Comparison of ENCODE assay signal across 9 cellular contexts in the genomic region with DNA sequence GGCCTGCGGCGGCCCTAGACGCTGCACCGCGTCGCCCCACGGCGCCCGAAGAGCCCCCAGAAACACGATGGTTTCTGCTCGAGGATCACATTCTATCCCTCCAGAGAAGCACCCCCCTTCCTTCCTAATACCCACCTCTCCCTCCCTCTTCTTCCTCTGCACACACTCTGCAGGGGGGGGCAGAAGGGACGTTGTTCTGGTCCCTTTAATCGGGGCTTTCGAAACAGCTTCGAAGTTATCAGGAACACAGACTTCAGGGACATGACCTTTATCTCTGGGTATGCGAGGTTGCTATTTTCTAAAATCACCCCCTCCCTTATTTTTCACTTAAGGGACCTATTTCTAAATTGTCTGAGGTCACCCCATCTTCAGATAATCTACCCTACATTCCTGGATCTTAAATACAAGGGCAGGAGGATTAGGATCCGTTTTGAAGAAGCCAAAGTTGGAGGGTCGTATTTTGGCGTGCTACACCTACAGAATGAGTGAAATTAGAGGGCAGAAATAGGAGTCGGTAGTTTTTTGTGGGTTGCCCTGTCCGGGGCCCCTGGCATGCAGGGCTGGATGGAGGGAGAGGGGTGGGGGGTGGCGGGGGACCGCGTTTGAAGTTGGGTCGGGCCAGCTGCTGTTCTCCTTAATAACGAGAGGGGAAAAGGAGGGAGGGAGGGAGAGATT. TPM values are rescaled to one million over a fixed set of nuclear protein-coding genes. Genes with fewer than 3 reads are reported as not detected.
DNase-seq lines count a peak whose midpoint lies in the region; ATAC-seq, FAIRE-seq and TF ChIP-seq lines count a peak whose summit lies in the region.
"Had no signal": no experiment of that assay in that cellular context is flagged by ENCODE, and none has a peak within 500 bp of the region (broad histone marks: within the 10 kb centered on the region; RNA-seq: fewer than 3 reads in every experiment).

No MANE protein-coding gene starts in this region.

- FAIRE-seq in small intestine (lab: Jason Lieb, UNC) = no peak

- peaks cover 17% of the 10 kb centered on the region for H3K4me1 Mint-ChIP-seq in activated CD8-positive, alpha-beta T cell treated with anti-CD3 and anti-CD28 coated beads for 36 hours (ENCODE audit: low read depth)

- H3K36me3 ChIP-seq in HAP-1 (replicated peaks) (peaks cover 10% of the 10 kb centered on the region), iPS DF 6.9 (ENCODE audit: control insufficient read depth, insufficient read depth, low read length) (peaks cover 8% of the 10 kb centered on the region; the same call in 1 of the 2 replicates), small intestine (ENCODE audit: control insufficient read depth in 2 of 2, insufficient read depth in 2 of 2, low read length in 2 of 2) (peaks cover 3 to 8% of the 10 kb centered on the region in 2 donors)
- H3K36me3 ChIP-seq: SJSA1 had no signal

- in situ Hi-C loops in HAP-1 (cut with MboI; ENCODE audit: low sequenced_read_pairs) = loop anchor here (10.0 kb wide), 1 partner anchor 278 kb away; no protein-coding TSS in a partner anchor
- in situ Hi-C loops in ACHN (cut with HindIII; ENCODE audit: low pct_ligation_motif_present, low pct_unique_long_range_greater_than_20kb, low sequenced_read_pairs) = no loop called here

- CTCF ChIA-PET in activated CD8-positive, alpha-beta T cell treated with anti-CD3 and anti-CD28 coated beads for 36 hours (lab: Charles Lee) = interaction anchor here (0.7 to 1.7 kb wide), 6 partner anchors 8 to 387 kb away, joined by 3 to 9 read pairs (median 4); no protein-coding TSS in a partner anchor

- H3K27me3 ChIP-seq in HAP-1 (ENCODE audit: low read depth) = peaks cover 83% of the 10 kb centered on the region
- no peaks in the 10 kb centered on the region; the same call in 1 of the 2 replicates for H3K27me3 ChIP-seq in iPS DF 6.9 (ENCODE audit: control insufficient read depth, insufficient read depth, low read length)
- H3K27me3 ChIP-seq in small intestine (ENCODE audit: control insufficient read depth in 2 of 2, insufficient read depth in 2 of 2, low read length in 2 of 2) = no peaks in the 10 kb centered on the region

- H3K27ac ChIP-seq in iPS DF 6.9 (ENCODE audit: low read length) = no peak overlapping the region
- peak overlapping the region; percentile 88 to 98 for H3K27ac ChIP-seq in small intestine (ENCODE audit: low read depth in 1 of 2, low read length in 1 of 2)
- H3K27ac ChIP-seq: SJSA1 had no signal

- ATAC-seq in activated CD8-positive, alpha-beta T cell treated with anti-CD3 and anti-CD28 coated beads for 36 hours = peak; percentile 0

- POLR2A ChIA-PET in activated CD8-positive, alpha-beta T cell treated with anti-CD3 and anti-CD28 coated beads for 36 hours (lab: Charles Lee) = interaction anchor here (0.6 to 17.2 kb wide), 19 partner anchors 8 to 380 kb away, joined by 3 to 375 read pairs (median 5); no protein-coding TSS in a partner anchor

- no peaks in the 10 kb centered on the region for H3K27me3 Mint-ChIP-seq in activated CD8-positive, alpha-beta T cell treated with anti-CD3 and anti-CD28 coated beads for 36 hours

- H3K36me3 Mint-ChIP-seq in activated CD8-positive, alpha-beta T cell treated with anti-CD3 and anti-CD28 coated beads for 36 hours (ENCODE audit: low read depth) = peaks cover 47% of the 10 kb centered on the region

- H3K4me1 ChIP-seq in HAP-1 (peaks cover 11% of the 10 kb centered on the region), iPS DF 6.9 (ENCODE audit: control insufficient read depth, insufficient read depth, low read length) (peaks cover 5% of the 10 kb centered on the region; the same call in 1 of the 2 replicates), small intestine (ENCODE audit: control insufficient read depth in 2 of 2, insufficient read depth in 1 of 2, low read depth in 1 of 2, low read length in 1 of 2) (peaks cover 0 to 6% of the 10 kb centered on the region in 2 donors)

- H3K9me3 Mint-ChIP-seq in activated CD8-positive, alpha-beta T cell treated with anti-CD3 and anti-CD28 coated beads for 36 hours = no peaks in the 10 kb centered on the region

- no CpG with 5 or more reads among the region's 26 CpGs for WGBS in iPS DF 6.9 (ENCODE audit: insufficient coverage, insufficient read length)
- WGBS in small intestine, 3 donors = 0 to 1% (median 0%) methylated on average over 26 of the region's 26 CpGs

- H3K4me3 ChIP-seq in HAP-1 (peak overlapping the region; percentile 45), iPS DF 6.9 (ENCODE audit: low read length) (peak overlapping the region; percentile 91; the same call in 1 of the 2 replicates), small intestine (ENCODE audit: low read depth in 1 of 2, low read length in 2 of 2) (peak overlapping the region; percentile 76 to 90)

- DNase-seq in HAP-1 (ENCODE audit: low spot score in 2 of 2) (no peak), iPS DF 6.9 (ENCODE audit: low read depth, low spot score) (no peak), small intestine (peak; percentile 31), NCI-H526 (lab: John Stamatoyannopoulos, UW) (no peak), ACHN (no peak), NCI-H748 (lab: John Stamatoyannopoulos, UW; ENCODE audit: unreplicated experiment) (no peak), midbrain (lab: John Stamatoyannopoulos, UW) (no peak)
- DNase-seq in activated CD8-positive, alpha-beta T cell treated with anti-CD3 and anti-CD28 coated beads for 36 hours = no peak

- intact Hi-C loops in activated CD8-positive, alpha-beta T cell treated with anti-CD3 and anti-CD28 coated beads for 36 hours (cut with micrococcal nuclease) = loop anchor here (2.0 to 5.0 kb wide), 3 partner anchors 130 to 401 kb away; a partner anchor contains a TSS

- peak overlapping the region; percentile 100 for H3K4me3 Mint-ChIP-seq in activated CD8-positive, alpha-beta T cell treated with anti-CD3 and anti-CD28 coated beads for 36 hours

- peak overlapping the region; percentile 100 for H3K27ac Mint-ChIP-seq in activated CD8-positive, alpha-beta T cell treated with anti-CD3 and anti-CD28 coated beads for 36 hours

- no peak for TF ChIP-seq CTCF in activated CD8-positive, alpha-beta T cell treated with anti-CD3 and anti-CD28 coated beads for 36 hours (IDR thresholded peaks at IDR 0.05)

- H3K9me3 ChIP-seq in HAP-1 = no peaks in the 10 kb centered on the region
- H3K9me3 ChIP-seq in iPS DF 6.9 (ENCODE audit: control insufficient read depth, insufficient read depth, low read length) = no peaks in the 10 kb centered on the region
- H3K9me3 ChIP-seq in small intestine (ENCODE audit: control insufficient read depth, low read depth) = no peaks in the 10 kb centered on the region
- H3K9me3 ChIP-seq: SJSA1 had no signal

RNA-seq across cellular contexts. Expression of a gene that starts 0.4 kb away (rescaled TPM):
- total RNA-seq in activated CD8-positive, alpha-beta T cell treated with anti-CD3 and anti-CD28 coated beads for 36 hours = 100 to 1,000 TPM; 617 to 639 TPM
- polyA plus RNA-seq in small intestine = 10 to 100 TPM in 1 of 3 donors, 1 to 10 TPM in 2; 5.6 to 38.1 (median 5.9) TPM

RNA-seq across cellular contexts. Expression of a gene that starts 47.9 kb away (rescaled TPM):
- total RNA-seq in activated CD8-positive, alpha-beta T cell treated with anti-CD3 and anti-CD28 coated beads for 36 hours = 1 to 10 TPM; 8.2 to 8.7 TPM
- polyA plus RNA-seq in small intestine = 10 to 100 TPM in 1 of 3 donors, 1 to 10 TPM in 2; 4.7 to 10.1 (median 6.2) TPM
